14 cellular contexts compared by ENCODE assay signal in genomic region chr22:42371112-42371900, GRCh38.
"Had no signal": no experiment of that assay in that cellular context is flagged by ENCODE, and none has a peak within 500 bp of the region (broad histone marks: within the 10 kb centered on the region; RNA-seq: fewer than 3 reads in every experiment).

No MANE protein-coding gene starts in this region.

- ATAC-seq: activated T-cell treated with anti-CD3 and anti-CD28 coated beads, Interleukin-2, amount 50 U/mL, for 4 hours; naive thymus-derived CD4-positive, alpha-beta T cell had no signal

- H3K36me3 Mint-ChIP-seq: activated CD4-positive, alpha-beta memory T cell treated with anti-CD3 and anti-CD28 coated beads for 36 hours; activated naive CD8-positive, alpha-beta T cell treated with anti-CD3 and anti-CD28 coated beads for 36 hours; naive thymus-derived CD4-positive, alpha-beta T cell had no signal

- H3K27me3 ChIP-seq: uterus had no signal

- DNase-seq: activated CD4-positive, alpha-beta memory T cell treated with anti-CD3 and anti-CD28 coated beads for 36 hours; activated effector memory CD4-positive, alpha-beta T cell treated with anti-CD3 and anti-CD28 coated beads, Interleukin-2, amount 50 U/mL, for 16 hours; activated naive CD8-positive, alpha-beta T cell treated with anti-CD3 and anti-CD28 coated beads for 36 hours; activated T-cell treated with anti-CD3 and anti-CD28 coated beads, Interleukin-2, amount 50 U/mL, for 4 hours; dermis blood vessel endothelial cell; hippocampal formation; kidney glomerular epithelial cell; naive thymus-derived CD4-positive, alpha-beta T cell; stimulated activated CD4-positive, alpha-beta T cell treated with anti-CD3 and anti-CD28 coated beads, Interleukin-4, amount 100 ng/mL, for 1 hour; stimulated activated CD8-positive, alpha-beta memory T cell treated with anti-CD3 and anti-CD28 coated beads, Interleukin-4, amount 100 ng/mL, for 48 hours; stomach; T-helper 2 cell; uterus had no signal

- H3K4me3 ChIP-seq: stomach, thoracic aorta, uterus had no signal

- H3K4me3 Mint-ChIP-seq: activated CD4-positive, alpha-beta memory T cell treated with anti-CD3 and anti-CD28 coated beads for 36 hours; activated naive CD8-positive, alpha-beta T cell treated with anti-CD3 and anti-CD28 coated beads for 36 hours; activated T-cell treated with anti-CD3 and anti-CD28 coated beads, Interleukin-2, amount 50 U/mL, for 4 hours had no signal

- H3K27ac ChIP-seq: stomach, thoracic aorta, uterus had no signal

- H3K9me3 ChIP-seq: stomach, thoracic aorta, uterus had no signal

- H3K36me3 ChIP-seq: stomach, thoracic aorta, uterus had no signal

- H3K9me3 Mint-ChIP-seq: activated CD4-positive, alpha-beta memory T cell treated with anti-CD3 and anti-CD28 coated beads for 36 hours; activated naive CD8-positive, alpha-beta T cell treated with anti-CD3 and anti-CD28 coated beads for 36 hours; activated T-cell treated with anti-CD3 and anti-CD28 coated beads, Interleukin-2, amount 50 U/mL, for 4 hours; naive thymus-derived CD4-positive, alpha-beta T cell had no signal

- H3K27ac Mint-ChIP-seq: activated CD4-positive, alpha-beta memory T cell treated with anti-CD3 and anti-CD28 coated beads for 36 hours; activated naive CD8-positive, alpha-beta T cell treated with anti-CD3 and anti-CD28 coated beads for 36 hours had no signal
